In genomic region chr12:3284411-3284810, GRCh38 we compare ENCODE assay signal across 18 cellular contexts.
DNase-seq lines count a peak whose midpoint lies in the region; ATAC-seq and TF ChIP-seq lines count a peak whose summit lies in the region.
"Had no signal": no experiment of that assay in that cellular context is flagged by ENCODE, and none has a peak within 500 bp of the region (broad histone marks: within the 10 kb centered on the region; RNA-seq: fewer than 3 reads in every experiment).

No MANE protein-coding gene starts in this region.

- ATAC-seq in WTC11 (no peak), T-helper 17 cell (no peak)
- ATAC-seq in stimulated activated naive B cell treated with anti-CD40 and anti-IgM and Interleukin-4, amounts not matched to agents 10 μg/mL and 1 μg/mL and 100 μg/mL, for 72 hours (replicated peaks) = no peak
- ATAC-seq: GM12878 had no signal

- peaks cover 47 to 83% (median 79%) of the 10 kb centered on the region in 10 experiments for H3K4me1 ChIP-seq in BLaER1 treated with 17β-estradiol and CSF1 and Interleukin-3, amounts not matched to agents 10 nM and 100 nM

- H3K27me3 ChIP-seq in BLaER1 treated with 17β-estradiol and CSF1 and Interleukin-3, amounts not matched to agents 10 nM and 100 nM = peaks cover 0 to 55% (median 0%) of the 10 kb centered on the region in 11 experiments; a peak in 4 of 22 replicates

- no peaks in the 10 kb centered on the region for H3K9me3 ChIP-seq in BLaER1 treated with 17β-estradiol and CSF1 and Interleukin-3, amounts not matched to agents 10 nM and 100 nM (replicated peaks in 1 of 11)
- H3K9me3 ChIP-seq in T-helper 17 cell (ENCODE audit: control insufficient read depth, low read length, poor library complexity, severe bottlenecking) = no peaks in the 10 kb centered on the region

- H3K36me3 Mint-ChIP-seq in WTC11 = no peaks in the 10 kb centered on the region
- peaks cover 4% of the 10 kb centered on the region for H3K36me3 Mint-ChIP-seq in nephron progenitor cell (ENCODE audit: low read depth)
- no peaks in the 10 kb centered on the region for H3K36me3 Mint-ChIP-seq in stimulated activated naive B cell treated with anti-CD40 and anti-IgM and Interleukin-4, amounts not matched to agents 10 μg/mL and 1 μg/mL and 100 μg/mL, for 72 hours
- H3K36me3 Mint-ChIP-seq in T-helper 17 cell (ENCODE audit: low read depth) = no peaks in the 10 kb centered on the region

- H3K27me3 Mint-ChIP-seq in WTC11 (ENCODE audit: low read depth) (no peaks in the 10 kb centered on the region), nephron progenitor cell (ENCODE audit: low read depth, poor library complexity) (peaks cover 3% of the 10 kb centered on the region), T-helper 17 cell (peaks cover 53% of the 10 kb centered on the region)
- H3K27me3 Mint-ChIP-seq in stimulated activated naive B cell treated with anti-CD40 and anti-IgM and Interleukin-4, amounts not matched to agents 10 μg/mL and 1 μg/mL and 100 μg/mL, for 72 hours = peaks cover 17 to 35% of the 10 kb centered on the region in 2 donors

- POLR2A ChIA-PET in WTC11 (lab: Charles Lee) = no interaction called here

- H3K4me1 Mint-ChIP-seq in WTC11 (peaks cover 23% of the 10 kb centered on the region), nephron progenitor cell (peaks cover 52% of the 10 kb centered on the region), T-helper 17 cell (peaks cover 6% of the 10 kb centered on the region)
- H3K4me1 Mint-ChIP-seq in stimulated activated naive B cell treated with anti-CD40 and anti-IgM and Interleukin-4, amounts not matched to agents 10 μg/mL and 1 μg/mL and 100 μg/mL, for 72 hours = peaks cover 3 to 6% of the 10 kb centered on the region in 2 donors

- H3K36me3 ChIP-seq in BLaER1 treated with 17β-estradiol and CSF1 and Interleukin-3, amounts not matched to agents 10 nM and 100 nM = no peaks in the 10 kb centered on the region

- H3K4me2 ChIP-seq in BLaER1 treated with 17β-estradiol and CSF1 and Interleukin-3, amounts not matched to agents 10 nM and 100 nM = peak overlapping the region; percentile 44 to 92 (median 82)

- CTCF ChIA-PET in WTC11 (lab: Charles Lee) = interaction anchor here (1.3 to 3.9 kb wide), 3 partner anchors 9 to 42 kb away, joined by 3 to 16 read pairs (median 11); no protein-coding TSS in a partner anchor

- H3K9ac ChIP-seq in BLaER1 treated with 17β-estradiol and CSF1 and Interleukin-3, amounts not matched to agents 10 nM and 100 nM = peak overlapping the region in 4 of 11 experiments; percentile 9 to 41 (median 20); a peak in 3 of 22 replicates
- H3K9ac ChIP-seq: GM23248 had no signal

- no peak for DNase-seq in WTC11 (ENCODE audit: low spot score)
- DNase-seq in nephron progenitor cell = no peak
- no peak for DNase-seq in stimulated activated naive B cell treated with anti-CD40 and anti-IgM and Interleukin-4, amounts not matched to agents 10 μg/mL and 1 μg/mL and 100 μg/mL, for 72 hours
- no peak for DNase-seq in stimulated activated CD4-positive, alpha-beta T cell treated with anti-CD3 and anti-CD28 coated beads, Interleukin-2, amount 100 ng/mL, for 48 hours
- no peak for DNase-seq in stimulated activated naive CD4-positive, alpha-beta T cell (lab: John Stamatoyannopoulos, UW)
- DNase-seq in T-helper 17 cell = no peak
- DNase-seq: 8988T; AML-193; C1 segment of cervical spinal cord; Calu3; CD4-positive, alpha-beta T cell; DMS 273 treated with DMSO at 0.1 percent for 48 hours; DMS79; GM23248; H7 had no signal

- TF ChIP-seq CTCF in WTC11 (IDR thresholded peaks at IDR 0.05) (no peak), nephron progenitor cell (IDR thresholded peaks at IDR 0.05) (no peak)

- H3K4me3 Mint-ChIP-seq in WTC11 = no peak overlapping the region
- H3K4me3 Mint-ChIP-seq in nephron progenitor cell = no peak overlapping the region
- H3K4me3 Mint-ChIP-seq in stimulated activated naive B cell treated with anti-CD40 and anti-IgM and Interleukin-4, amounts not matched to agents 10 μg/mL and 1 μg/mL and 100 μg/mL, for 72 hours = no peak overlapping the region
- no peak overlapping the region for H3K4me3 Mint-ChIP-seq in T-helper 17 cell
- H3K4me3 Mint-ChIP-seq: CD4-positive, alpha-beta T cell had no signal

- H3K27ac Mint-ChIP-seq in WTC11 (peak overlapping the region; percentile 85; the same call in 1 of the 2 replicates), nephron progenitor cell (peak overlapping the region; percentile 83), T-helper 17 cell (no peak overlapping the region)
- H3K27ac Mint-ChIP-seq in stimulated activated naive B cell treated with anti-CD40 and anti-IgM and Interleukin-4, amounts not matched to agents 10 μg/mL and 1 μg/mL and 100 μg/mL, for 72 hours = peak overlapping the region; percentile 26
- H3K27ac Mint-ChIP-seq: CD4-positive, alpha-beta T cell had no signal

- H3K27ac ChIP-seq in BLaER1 treated with 17β-estradiol and CSF1 and Interleukin-3, amounts not matched to agents 10 nM and 100 nM = peak overlapping the region in 2 of 11 experiments; percentile 18 to 40; a peak in 1 of 22 replicates
- H3K27ac ChIP-seq: GM23248, HL-60 had no signal

- H3K9me3 Mint-ChIP-seq in WTC11 = no peaks in the 10 kb centered on the region
- H3K9me3 Mint-ChIP-seq in nephron progenitor cell = no peaks in the 10 kb centered on the region
- no peaks in the 10 kb centered on the region for H3K9me3 Mint-ChIP-seq in stimulated activated naive B cell treated with anti-CD40 and anti-IgM and Interleukin-4, amounts not matched to agents 10 μg/mL and 1 μg/mL and 100 μg/mL, for 72 hours
- H3K9me3 Mint-ChIP-seq: CD4-positive, alpha-beta T cell had no signal

- peaks cover 0 to 41% (median 0%) of the 10 kb centered on the region in 11 experiments; a peak in 6 of 22 replicates for H4K20me1 ChIP-seq in BLaER1 treated with 17β-estradiol and CSF1 and Interleukin-3, amounts not matched to agents 10 nM and 100 nM

- no peak overlapping the region for H3K4me3 ChIP-seq in BLaER1 treated with 17β-estradiol and CSF1 and Interleukin-3, amounts not matched to agents 10 nM and 100 nM
- H3K4me3 ChIP-seq: GM12878, GM23248 had no signal

TF ChIP-seq in WTC11, 78 proteins besides CTCF, POLR2A, EP300 and RAD21 (continues in another document):
- TF ChIP-seq ZNF121 (CRISPR knock-in tag; IDR thresholded peaks at IDR 0.05) (no peak), HMGXB4 (CRISPR knock-in tag; IDR thresholded peaks at IDR 0.05) (no peak), ZNF425 (CRISPR knock-in tag; conservative IDR thresholded peaks at IDR 0.05) (no peak), ETV6 (CRISPR knock-in tag; IDR thresholded peaks at IDR 0.05) (no peak), PRDM15 (CRISPR knock-in tag; IDR thresholded peaks at IDR 0.05) (no peak), ELF4 (CRISPR knock-in tag; IDR thresholded peaks at IDR 0.05; ENCODE audit: low read depth) (no peak)
